2 cellular contexts compared by ENCODE assay signal in the genomic region with DNA sequence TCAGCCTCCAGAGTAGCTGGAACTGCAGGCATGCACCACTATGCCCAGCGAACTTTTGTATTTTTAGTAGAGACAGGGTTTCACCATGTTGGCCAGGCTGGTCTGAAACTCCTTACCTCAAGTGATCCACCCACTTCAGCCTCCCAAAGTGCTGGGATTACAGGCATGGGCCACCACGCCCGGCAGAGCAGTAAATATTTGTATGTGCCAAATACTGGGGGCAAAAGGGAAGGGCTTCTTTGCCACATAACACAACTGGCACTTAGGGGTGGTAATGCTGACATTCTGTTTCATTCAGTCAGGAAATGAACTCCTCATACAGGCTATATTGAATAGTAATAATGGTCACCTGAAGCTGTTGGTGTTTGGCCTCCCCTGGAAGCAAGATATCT.
TF ChIP-seq lines count a peak whose summit lies in the region.

No MANE protein-coding gene starts in this region.

TF ChIP-seq in SK-N-SH, 30 proteins besides CTCF, POLR2A, EP300 and RAD21:
- TF ChIP-seq ELF1 (IDR thresholded peaks at IDR 0.05) (no peak), ZBTB33 (IDR thresholded peaks at IDR 0.05; ENCODE audit: borderline replicate concordance, low read depth) (no peak), EZH2phosphoT487 (IDR thresholded peaks at IDR 0.05; ENCODE audit: borderline replicate concordance, low read depth) (no peak), RXRA (IDR thresholded peaks at IDR 0.05; ENCODE audit: borderline replicate concordance, low read depth) (no peak)
- TF ChIP-seq, protein P1, sequence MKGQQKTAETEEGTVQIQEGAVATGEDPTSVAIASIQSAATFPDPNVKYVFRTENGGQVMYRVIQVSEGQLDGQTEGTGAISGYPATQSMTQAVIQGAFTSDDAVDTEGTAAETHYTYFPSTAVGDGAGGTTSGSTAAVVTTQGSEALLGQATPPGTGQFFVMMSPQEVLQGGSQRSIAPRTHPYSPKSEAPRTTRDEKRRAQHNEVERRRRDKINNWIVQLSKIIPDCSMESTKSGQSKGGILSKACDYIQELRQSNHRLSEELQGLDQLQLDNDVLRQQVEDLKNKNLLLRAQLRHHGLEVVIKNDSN (IDR thresholded peaks at IDR 0.05; ENCODE audit: borderline replicate concordance, low read depth), result no peak

TF ChIP-seq in endothelial cell of umbilical vein, 7 proteins besides CTCF, POLR2A, EP300 and RAD21:
- no peak for TF ChIP-seq POLR2AphosphoS5 (IDR thresholded peaks at IDR 0.05; ENCODE audit: insufficient read depth, low read depth, low read length)
